6 cellular contexts compared by ENCODE assay signal in genomic region chr1:32462977-32463376, GRCh38. TPM values are rescaled to one million over a fixed set of nuclear protein-coding genes. Genes with fewer than 3 reads are reported as not detected.
"Had no signal": no experiment of that assay in that cellular context is flagged by ENCODE, and none has a peak within 500 bp of the region (broad histone marks: within the 10 kb centered on the region; RNA-seq: fewer than 3 reads in every experiment).

No MANE protein-coding gene starts in this region.

RNA-seq across cellular contexts. Expression of gene ZBTB8B, which starts 1.9 kb away (rescaled TPM):
- total RNA-seq: OCI-LY7, Right ventricle myocardium inferior, Right ventricle myocardium superior, RPMI7951, SJCRH30, SJSA1 had no signal
